In the genomic region with DNA sequence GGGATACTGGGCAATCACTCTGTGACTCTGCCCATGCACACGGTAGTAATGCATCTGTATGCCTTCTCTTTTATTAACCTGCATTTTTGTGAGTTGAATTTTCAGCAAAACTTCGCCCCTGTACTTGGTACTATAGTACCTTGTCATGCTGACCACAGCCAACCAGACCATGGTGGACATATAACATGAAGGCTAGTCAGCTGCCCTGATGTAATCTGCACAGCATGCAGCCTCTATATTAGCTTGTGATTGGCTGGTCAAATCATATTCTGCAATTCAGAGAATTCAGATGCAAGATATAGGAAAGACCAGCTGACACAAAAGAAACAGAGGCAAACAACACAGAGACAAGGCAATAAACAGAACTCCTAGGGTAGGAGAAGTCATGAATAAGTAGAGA, we compare ENCODE assay signal across 22 cellular contexts.
"Had no signal": no experiment of that assay in that cellular context is flagged by ENCODE, and none has a peak within 500 bp of the region (broad histone marks: within the 10 kb centered on the region; RNA-seq: fewer than 3 reads in every experiment).

No MANE protein-coding gene starts in this region.

- DNase-seq: colonic mucosa; cortex of kidney; effector memory CD4-positive, alpha-beta T cell; esophagus squamous epithelium; foreskin fibroblast; foreskin melanocyte; gastrocnemius medialis; glutamatergic neuron; head of caudate nucleus; heart right ventricle; hippocampal formation; left cardiac atrium; left lung; left ventricle myocardium superior; lower lobe of right lung; mesenchymal stem cell; midbrain; naive thymus-derived CD4-positive, alpha-beta T cell had no signal

- FAIRE-seq: islet of Langerhans, keratinocyte had no signal

- H3K36me3 ChIP-seq: colonic mucosa, esophagus squamous epithelium, gastrocnemius medialis, heart right ventricle, left lung, lower lobe of right lung had no signal

- H3K9me3 ChIP-seq: colonic mucosa, esophagus squamous epithelium, gastrocnemius medialis, heart right ventricle, left lung, lower lobe of right lung had no signal

- H3K4me3 ChIP-seq: colonic mucosa, esophagus squamous epithelium, gastrocnemius medialis, heart right ventricle, left lung, lower lobe of right lung had no signal

- H3K4me1 ChIP-seq: colonic mucosa, esophagus squamous epithelium, gastrocnemius medialis, heart right ventricle, left lung, lower lobe of right lung had no signal

- H3K27ac ChIP-seq: colonic mucosa, epithelial cell of prostate, esophagus squamous epithelium, gastrocnemius medialis, heart right ventricle, left lung, lower lobe of right lung had no signal

- H3K27me3 ChIP-seq: colonic mucosa, esophagus squamous epithelium, gastrocnemius medialis, heart right ventricle, left lung had no signal

- ATAC-seq: esophagus mucosa; gastrocnemius medialis; heart right ventricle; left cardiac atrium; left lung; left ventricle myocardium superior; lower lobe of right lung; naive thymus-derived CD4-positive, alpha-beta T cell had no signal
